Comparison of ENCODE assay signal across 9 cellular contexts in genomic region chr6:16276991-16277981, GRCh38. TPM values are rescaled to one million over a fixed set of nuclear protein-coding genes. Genes with fewer than 3 reads are reported as not detected.
DNase-seq lines count a peak whose midpoint lies in the region; ATAC-seq, FAIRE-seq and TF ChIP-seq lines count a peak whose summit lies in the region.
"Had no signal": no experiment of that assay in that cellular context is flagged by ENCODE, and none has a peak within 500 bp of the region (broad histone marks: within the 10 kb centered on the region; RNA-seq: fewer than 3 reads in every experiment).

No MANE protein-coding gene starts in this region.

- ATAC-seq in HepG2 (peak; percentile 96), GM21825 (IDR thresholded peaks at IDR 0.05; ENCODE audit: unreplicated experiment) (no peak)
- no peak for ATAC-seq in CD4-positive, alpha-beta T cell (ENCODE audit: poor library complexity)

- H3K27me3 Mint-ChIP-seq in CD4-positive, alpha-beta T cell: no peaks in the 10 kb centered on the region

- TF ChIP-seq EP300 in HepG2 (IDR thresholded peaks at IDR 0.05; ENCODE audit: low read depth in 2 of 2, low read length in 2 of 2) (no peak), HepG2 (CRISPR knock-in tag; IDR thresholded peaks at IDR 0.05; ENCODE audit: borderline replicate concordance) (no peak)

- no peak for TF ChIP-seq RAD21 in HepG2 (CRISPR knock-in tag; IDR thresholded peaks at IDR 0.05)

- no peaks in the 10 kb centered on the region; the same call in 1 of the 2 replicates for H3K27me3 ChIP-seq in OCI-LY3 (ENCODE audit: low read depth, low read length)
- H3K27me3 ChIP-seq in HepG2 (ENCODE audit: control insufficient read depth in 1 of 2, insufficient read depth in 2 of 2, low read length in 2 of 2): peaks cover 4 to 17% of the 10 kb centered on the region in 2 experiments; a peak in 4 of 5 replicates
- H3K27me3 ChIP-seq in CD4-positive, alpha-beta T cell (ENCODE audit: control insufficient read depth, insufficient read depth, low read length): no peaks in the 10 kb centered on the region

- H3K9ac ChIP-seq in OCI-LY3 (ENCODE audit: low read length): no peak overlapping the region
- H3K9ac ChIP-seq in HepG2 (ENCODE audit: insufficient read depth, low read depth, low read length): no peak overlapping the region

- H3K27ac ChIP-seq in OCI-LY3 (ENCODE audit: low read length) (no peak overlapping the region), HepG2 (ENCODE audit: extremely low read length, insufficient read depth, low read length) (no peak overlapping the region)
- no peak overlapping the region for H3K27ac ChIP-seq in CD4-positive, alpha-beta T cell (ENCODE audit: low read depth, low read length)

- CTCF ChIA-PET in HepG2 (lab: Yijun Ruan, JAX; ENCODE audit: low intra/inter-chr PET ratio, low total read pairs): no interaction called here
- CTCF ChIA-PET in CD4-positive, alpha-beta T cell (lab: Charles Lee): no interaction called here

- H3K4me3 Mint-ChIP-seq in CD4-positive, alpha-beta T cell: no peak overlapping the region
- H3K4me3 Mint-ChIP-seq: naive B cell had no signal

- TF ChIP-seq POLR2A in H54 (IDR thresholded peaks at IDR 0.05; ENCODE audit: low read depth, low read length): no peak
- TF ChIP-seq POLR2A in HepG2 (IDR thresholded peaks at IDR 0.05; ENCODE audit: insufficient read depth in 1 of 2, low read depth in 2 of 2, low read length in 2 of 2): no peak

- H2AFZ ChIP-seq in OCI-LY3 (ENCODE audit: low read depth, low read length) (no peak overlapping the region), HepG2 (ENCODE audit: low read length) (no peak overlapping the region)

- no TSS peak for BruUV-seq in HepG2 (replicated peaks; lab: Mats Ljungman, UMichigan)

- no peak overlapping the region for H3K27ac Mint-ChIP-seq in CD4-positive, alpha-beta T cell

- intact Hi-C loops in HepG2 (cut with micrococcal nuclease; ENCODE audit: unreplicated experiment): no loop called here
- intact Hi-C loops in CD4-positive, alpha-beta T cell (cut with DNase I, micrococcal nuclease): no loop called here

- in situ Hi-C loops in HepG2 (cut with HindIII; ENCODE audit: extremely low pct_ligation_motif_present, low pct_unique_long_range_greater_than_20kb): no loop called here

- FAIRE-seq in H54 (lab: Jason Lieb, UNC) (peak; percentile 78), HepG2 (lab: Jason Lieb, UNC) (peak; percentile 63), urothelium cell line (lab: Jason Lieb, UNC) (peak; percentile 30)

- H3K4me1 Mint-ChIP-seq in CD4-positive, alpha-beta T cell (ENCODE audit: low read depth): no peaks in the 10 kb centered on the region

- no peaks in the 10 kb centered on the region for H3K36me3 ChIP-seq in OCI-LY3 (replicated peaks; ENCODE audit: low read depth, low read length)
- no peaks in the 10 kb centered on the region for H3K36me3 ChIP-seq in HepG2 (replicated peaks in 1 of 2; ENCODE audit: control insufficient read depth in 1 of 2, insufficient read depth in 2 of 2, low read length in 2 of 2)

- H4K20me1 ChIP-seq in OCI-LY3 (ENCODE audit: insufficient read depth, low read length) (no peaks in the 10 kb centered on the region), HepG2 (ENCODE audit: insufficient read depth, low read length) (no peaks in the 10 kb centered on the region)

- POLR2A ChIA-PET in HepG2 (lab: Yijun Ruan, JAX): no interaction called here
- POLR2A ChIA-PET in CD4-positive, alpha-beta T cell (lab: Charles Lee): no interaction called here

- no peaks in the 10 kb centered on the region for H3K79me2 ChIP-seq in OCI-LY3 (ENCODE audit: low read length)
- H3K79me2 ChIP-seq in HepG2 (ENCODE audit: insufficient read depth, low read length): no peaks in the 10 kb centered on the region

- H3K9me3 Mint-ChIP-seq in CD4-positive, alpha-beta T cell: no peaks in the 10 kb centered on the region

- H3K4me3 ChIP-seq in OCI-LY3 (ENCODE audit: low read length): no peak overlapping the region
- H3K4me3 ChIP-seq in HepG2 (replicated peaks in 1 of 3; ENCODE audit: insufficient read depth in 1 of 3, low read depth in 2 of 3, low read length in 3 of 3): no peak overlapping the region

- TF ChIP-seq CTCF in OCI-LY3 (IDR thresholded peaks at IDR 0.05; ENCODE audit: low read depth, low read length): peak; percentile 28
- peak; percentile 76 for TF ChIP-seq CTCF in HepG2 (CRISPR knock-in tag; IDR thresholded peaks at IDR 0.05)
- no peak for TF ChIP-seq CTCF in CD4-positive, alpha-beta T cell (IDR thresholded peaks at IDR 0.05)

- H3K9me3 ChIP-seq in OCI-LY3 (ENCODE audit: insufficient read depth, low read length) (no peaks in the 10 kb centered on the region), HepG2 (ENCODE audit: low read length) (no peaks in the 10 kb centered on the region)
- no peaks in the 10 kb centered on the region for H3K9me3 ChIP-seq in CD4-positive, alpha-beta T cell (ENCODE audit: control insufficient read depth, low read length)

- DNase-seq in COLO829 (ENCODE audit: low spot score) (peak; percentile 92), H54 (ENCODE audit: insufficient read length, low spot score) (peak; percentile 96), cerebellar cortex (ENCODE audit: low spot score) (peak; percentile 10), HepG2 (ENCODE audit: low spot score) (peak; percentile 85), urothelium cell line (ENCODE audit: low spot score) (peak; percentile 93)
- no peak for DNase-seq in CD4-positive, alpha-beta T cell
- DNase-seq: naive B cell had no signal

- 0 out of 2 replicates have a peak, but pooled peaks cover 4% of the 10 kb centered on the region for H3K4me1 ChIP-seq in OCI-LY3 (ENCODE audit: low read length)
- H3K4me1 ChIP-seq in HepG2 (ENCODE audit: insufficient read depth, low read length): peaks cover 15% of the 10 kb centered on the region

- 13% methylated on average over 20 of the region's 20 CpGs for WGBS in HepG2 (ENCODE audit: low lambda C conversion rate)

- no peak overlapping the region for H3K4me2 ChIP-seq in OCI-LY3 (ENCODE audit: low read length)
- H3K4me2 ChIP-seq in HepG2 (ENCODE audit: low read depth, low read length): peak overlapping the region; percentile 6; the same call in 1 of the 2 replicates

- H3K36me3 Mint-ChIP-seq in CD4-positive, alpha-beta T cell (ENCODE audit: low read depth): no peaks in the 10 kb centered on the region
- H3K36me3 Mint-ChIP-seq: naive B cell had no signal

TF ChIP-seq in HepG2, 621 proteins besides CTCF, POLR2A, EP300 and RAD21 (continues in another document):
- TF ChIP-seq GATAD2A (CRISPR knock-in tag; IDR thresholded peaks at IDR 0.05) (peak; percentile 28; the same call in 1 of the 2 replicates), HNRNPL (IDR thresholded peaks at IDR 0.05; ENCODE audit: low read depth, low read length) (no peak), ZNF501 (CRISPR knock-in tag; IDR thresholded peaks at IDR 0.05) (0 out of 2 replicates have a peak, but pooled peaks have one; percentile 46), MEF2D (CRISPR knock-in tag; IDR thresholded peaks at IDR 0.05) (peak; percentile 49; the same call in 1 of the 2 replicates), ZGPAT (CRISPR knock-in tag; IDR thresholded peaks at IDR 0.05) (peak; percentile 39; the same call in 1 of the 2 replicates)

RNA-seq across cellular contexts. Expression of gene GMPR, which starts 38.9 kb away (rescaled TPM):
- total RNA-seq in HepG2 (2016; rRNA removed; fragmentation: Illumina TruSeq; extraction: Trizol): not detected in 2 replicates
- not detected in 2 replicates for total RNA-seq in HepG2 (2016; cell fraction: cytosol; rRNA removed; fragmentation: Illumina TruSeq; extraction: Trizol; ENCODE audit: low read depth)
- total RNA-seq in HepG2 (2016; cell fraction: insoluble cytoplasmic fraction; rRNA removed; fragmentation: Illumina TruSeq; extraction: Trizol): not detected in 2 replicates
- not detected in 2 replicates for total RNA-seq in HepG2 (2016; cell fraction: membrane; rRNA removed; fragmentation: Illumina TruSeq; extraction: Trizol)
- total RNA-seq in HepG2 (2016; cell fraction: nucleus; rRNA removed; fragmentation: Illumina TruSeq; extraction: Trizol): not detected in 2 replicates
- polyA plus RNA-seq in HepG2 (2011; rRNA removed): not detected in 2 replicates
- not detected in 2 replicates for polyA plus RNA-seq in HepG2 (2011; cell fraction: cytosol; rRNA removed)
- polyA plus RNA-seq in HepG2 (2011; cell fraction: nucleus; rRNA removed): not detected in 2 replicates
- 0.20 TPM in 1 of 2 replicates, not detected in the other for polyA plus RNA-seq in HepG2 (2012)
- polyA plus RNA-seq in HepG2 (2016; cell fraction: cytosol; fragmentation: Illumina TruSeq; extraction: Trizol; ENCODE audit: low read depth): not detected in 2 replicates
- not detected in 2 replicates for polyA plus RNA-seq in HepG2 (2016; cell fraction: insoluble cytoplasmic fraction; fragmentation: Illumina TruSeq; extraction: Trizol; ENCODE audit: low read depth)
- not detected in 2 replicates for polyA plus RNA-seq in HepG2 (2016; cell fraction: membrane; fragmentation: Illumina TruSeq; extraction: Trizol; ENCODE audit: low read depth)
- polyA plus RNA-seq in HepG2 (2016; cell fraction: nucleus; fragmentation: Illumina TruSeq; extraction: Trizol; ENCODE audit: insufficient read depth, low read depth): not detected in 2 replicates
- 0.60 and 1.2 TPM in 2 replicates for polyA minus RNA-seq in HepG2 (2011; rRNA and poly(A)+ RNA removed; ENCODE audit: low replicate concordance)
- not detected in 2 replicates for polyA minus RNA-seq in HepG2 (2011; cell fraction: cytosol; rRNA and poly(A)+ RNA removed)
- not detected in 2 replicates for polyA minus RNA-seq in HepG2 (2011; cell fraction: nucleus; rRNA and poly(A)+ RNA removed)
- under 1 TPM; 0.63 to 0.95 TPM for total RNA-seq in CD4-positive, alpha-beta T cell

Comparison
In these comparisons a context has a peak if more than half of its experiments do, and no peak if none do; other contexts are left out.
1. DNase-seq: peak in COLO829 (single experiment), H54 (single experiment), cerebellar cortex (single experiment), HepG2 (single experiment) and urothelium cell line (single experiment); none in CD4-positive, alpha-beta T cell (0 of 10).